1 cellular context compared by ENCODE assay signal in the genomic region with DNA sequence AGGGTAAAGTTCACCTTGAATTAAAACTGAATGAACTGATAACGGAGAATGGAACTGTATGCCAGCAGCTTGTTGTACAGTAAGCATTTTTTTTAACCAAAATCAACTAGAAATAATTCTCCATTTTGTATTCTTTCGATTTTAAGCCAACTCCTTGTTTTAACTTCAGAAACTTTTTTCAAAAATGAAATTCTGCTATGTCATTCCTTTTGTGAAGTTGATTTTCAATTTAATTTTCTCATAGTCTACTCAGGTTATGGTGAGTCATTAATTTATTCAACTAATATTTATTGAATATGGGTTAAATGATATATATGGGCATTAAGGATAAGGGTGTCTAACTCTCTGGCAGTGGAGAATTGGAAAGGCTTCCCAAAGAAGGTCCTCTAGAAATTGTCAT.
A peak's percentile ranks its signal among the peaks of the same experiment; 100 is the strongest.
TF ChIP-seq lines count a peak whose summit lies in the region.

No MANE protein-coding gene starts in this region.

TF ChIP-seq in IMR-90, 13 proteins besides CTCF, POLR2A, EP300 and RAD21:
- TF ChIP-seq MXI1 (IDR thresholded peaks at IDR 0.05; ENCODE audit: borderline replicate concordance, low read depth, low read length) (no peak), NFE2L2 (IDR thresholded peaks at IDR 0.05; ENCODE audit: low read depth, low read length) (peak; percentile 47; the same call in 1 of the 2 replicates)
TF ChIP-seq in IMR-90: peak in this region for 1.
